8 cellular contexts compared by ENCODE assay signal in genomic region chr6:29964904-29965872, GRCh38. TPM values are rescaled to one million over a fixed set of nuclear protein-coding genes. Genes with fewer than 3 reads are reported as not detected.
A peak's percentile ranks its signal among the peaks of the same experiment; 100 is the strongest.
DNase-seq lines count a peak whose midpoint lies in the region; ATAC-seq and TF ChIP-seq lines count a peak whose summit lies in the region.

No MANE protein-coding gene starts in this region.

- in situ Hi-C loops in GM18951 (cut with MboI; ENCODE audit: low sequenced_read_pairs, unreplicated experiment), result no loop called here

- TF ChIP-seq CTCF in chondrocyte (IDR thresholded peaks at IDR 0.05), result peak; percentile 14

- no peaks in the 10 kb centered on the region for H3K36me3 Mint-ChIP-seq in chondrocyte (ENCODE audit: low read depth)

- peak overlapping the region; percentile 95 for H3K27ac Mint-ChIP-seq in chondrocyte (ENCODE audit: unreplicated experiment)

- peak; percentile 85 for ATAC-seq in HG03196 (IDR thresholded peaks at IDR 0.05; ENCODE audit: unreplicated experiment)
- peak; percentile 99 for ATAC-seq in activated CD4-positive, CD25-positive, alpha-beta regulatory T cell treated with anti-CD3 and anti-CD28 coated beads, Interleukin-2, amount 50 U/mL, for 24 hours

- H3K9me3 Mint-ChIP-seq in chondrocyte (ENCODE audit: low read depth), result no peaks in the 10 kb centered on the region

- H3K4me1 Mint-ChIP-seq in chondrocyte (ENCODE audit: low read depth), result peaks cover 42% of the 10 kb centered on the region

- DNase-seq in AG08395 (ENCODE audit: low spot score) (peak; percentile 73), NCI-H446 (lab: John Stamatoyannopoulos, UW) (peak; percentile 40 to 67), chondrocyte (ENCODE audit: low spot score) (no peak), kidney tubule cell (ENCODE audit: low spot score) (peak; percentile 94)
- DNase-seq in stimulated activated CD4-positive, alpha-beta T cell treated with anti-CD3 and anti-CD28 coated beads, Interleukin-15, amount 100 ng/mL, for 48 hours (ENCODE audit: low read depth in 2 of 2), result peak; percentile 57 to 65

- H3K4me3 Mint-ChIP-seq in chondrocyte (ENCODE audit: unreplicated experiment), result peak overlapping the region; percentile 72

- H3K27me3 Mint-ChIP-seq in chondrocyte (ENCODE audit: low read depth), result no peaks in the 10 kb centered on the region

- peak; percentile 69 for TF ChIP-seq POLR2A in GM18951 (IDR thresholded peaks at IDR 0.05; ENCODE audit: extremely low read depth, insufficient read depth, insufficient read length)

RNA-seq across cellular contexts. Expression of gene HLA-A, which starts 22.9 kb away (rescaled TPM):
- 110 to 191 TPM (median 187 TPM) in 3 replicates for total RNA-seq in chondrocyte
